Comparison of ENCODE assay signal across 8 cellular contexts in the genomic region with DNA sequence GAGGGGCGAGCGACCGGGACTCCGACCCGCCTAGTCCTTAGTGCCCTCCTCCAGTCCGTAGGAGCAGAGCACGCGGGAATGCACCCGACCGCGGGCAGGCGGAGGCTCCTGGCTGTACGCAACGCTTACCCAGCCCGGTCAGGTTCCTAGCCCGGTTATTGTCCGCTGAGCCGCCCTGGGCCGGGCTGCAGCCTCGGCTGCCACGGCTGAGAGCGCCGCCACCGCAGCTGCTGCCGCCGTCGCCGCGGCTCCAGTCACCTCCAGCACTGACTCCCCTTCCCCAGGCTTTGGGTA. TPM values are rescaled to one million over a fixed set of nuclear protein-coding genes. Genes with fewer than 3 reads are reported as not detected.
DNase-seq lines count a peak whose midpoint lies in the region; ATAC-seq and TF ChIP-seq lines count a peak whose summit lies in the region.

TSS of gene AMER1 (minus strand) at position 268 of the 294 bp plus-strand sequence. CDS start 12,422 bp downstream, outside the sequence.

- dilution Hi-C loops in IMR-90 (cut with HindIII; ENCODE audit: low sequenced_read_pairs, unreplicated experiment) = no loop called here

- no peak for TF ChIP-seq RAD21 in IMR-90 (IDR thresholded peaks at IDR 0.05; ENCODE audit: low read length)
- TF ChIP-seq RAD21 in liver (IDR thresholded peaks at IDR 0.05) = no peak

- TF ChIP-seq POLR2A in IMR-90 (IDR thresholded peaks at IDR 0.05; ENCODE audit: low read depth, low read length) (no peak), body of pancreas (IDR thresholded peaks at IDR 0.05) (no peak), tibial nerve (IDR thresholded peaks at IDR 0.05) (no peak)

- TF ChIP-seq CTCF in IMR-90 (conservative IDR thresholded peaks at IDR 0.05; ENCODE audit: low read depth, low read length) (no peak), body of pancreas (IDR thresholded peaks at IDR 0.05) (no peak), liver (IDR thresholded peaks at IDR 0.05; ENCODE audit: low read depth, low read length, missing input control) (no peak), tibial nerve (IDR thresholded peaks at IDR 0.05) (no peak)

- H3K27me3 ChIP-seq in IMR-90 (ENCODE audit: control insufficient read depth, insufficient read depth, low read length) = no peaks in the 10 kb centered on the region
- no peaks in the 10 kb centered on the region for H3K27me3 ChIP-seq in body of pancreas
- H3K27me3 ChIP-seq in liver (ENCODE audit: control insufficient read depth in 4 of 4, insufficient read depth in 4 of 4, low read length in 3 of 4) = no peaks in the 10 kb centered on the region
- H3K27me3 ChIP-seq in tibial nerve = no peaks in the 10 kb centered on the region

- H3K4me1 ChIP-seq in IMR-90 (ENCODE audit: control insufficient read depth, insufficient read depth, low read length) (peaks cover 8% of the 10 kb centered on the region), body of pancreas (peaks cover 34% of the 10 kb centered on the region), liver (ENCODE audit: control insufficient read depth in 4 of 4, insufficient read depth in 4 of 4, low read length in 3 of 4) (peaks cover 0 to 32% (median 20%) of the 10 kb centered on the region in 4 donors), tibial nerve (peaks cover 0 to 28% (median 0%) of the 10 kb centered on the region in 4 donors)

- ATAC-seq in GM21619 (IDR thresholded peaks at IDR 0.05; ENCODE audit: unreplicated experiment) (peak; percentile 36), IMR-90 (ENCODE audit: low read depth) (peak; percentile 59), body of pancreas (peak; percentile 54)

- peak within 1 kb of the TSS; percentile 75 to 83; a peak in 3 of 4 replicates for H4K8ac ChIP-seq in IMR-90 (ENCODE audit: low read depth in 2 of 2, low read length in 2 of 2)

- POLR2A ChIA-PET in IMR-90 (lab: Charles Lee; ENCODE audit: unreplicated experiment) = no interaction called here

- H2BK5ac ChIP-seq in IMR-90 (ENCODE audit: low read depth, low read length, poor library complexity, severe bottlenecking) = peak within 1 kb of the TSS; percentile 76

- CTCF ChIA-PET in IMR-90 (lab: Yijun Ruan, JAX) = no interaction called here

- H3K14ac ChIP-seq in IMR-90 (replicated peaks; ENCODE audit: low read depth, low read length) = peak within 1 kb of the TSS; percentile 58; the same call in 1 of the 2 replicates

- H2BK120ac ChIP-seq in IMR-90 (ENCODE audit: low read depth, low read length) = no peak within 1 kb of the TSS

- peaks cover 3% of the 10 kb centered on the region; the same call in 1 of the 2 replicates for H4K20me1 ChIP-seq in IMR-90 (ENCODE audit: insufficient read depth, low read length)

- H3K9me1 ChIP-seq in IMR-90 (ENCODE audit: insufficient read depth, low read length) = 0 out of 2 replicates have a peak, but pooled peaks cover 4% of the 10 kb centered on the region

- H3K23ac ChIP-seq in IMR-90 (ENCODE audit: low read depth, low read length) = peak within 1 kb of the TSS; percentile 63

- H4K91ac ChIP-seq in IMR-90 (ENCODE audit: insufficient read depth, low read depth, low read length) = peak within 1 kb of the TSS; percentile 56

- H2AK9ac ChIP-seq in IMR-90 (replicated peaks; ENCODE audit: low read depth, low read length, poor library complexity) = peak within 1 kb of the TSS; percentile 85

- in situ Hi-C loops in IMR-90 (cut with MboI; ENCODE audit: low sequenced_read_pairs) = loop anchor here (10.0 kb wide), 1 partner anchor 451 kb away; a partner anchor contains a TSS

- no TSS peak for BruUV-seq in IMR-90 (replicated peaks; lab: Mats Ljungman, UMichigan)

- H3K9ac ChIP-seq in IMR-90 (ENCODE audit: low read depth, low read length) (peak within 1 kb of the TSS; percentile 57), liver (ENCODE audit: low read depth in 1 of 2, low read length in 2 of 2) (peak within 1 kb of the TSS; percentile 52 to 73)

- H3K4me3 ChIP-seq in GM08714 (ENCODE audit: low read length) = peak within 1 kb of the TSS; percentile 60; the same call in 1 of the 2 replicates
- H3K4me3 ChIP-seq in IMR-90 (ENCODE audit: insufficient read depth, low read depth, low read length) = peak within 1 kb of the TSS; percentile 79
- peak within 1 kb of the TSS; percentile 36 to 37 for H3K4me3 ChIP-seq in body of pancreas
- peak within 1 kb of the TSS; percentile 67 to 82 (median 75) for H3K4me3 ChIP-seq in liver (ENCODE audit: low read depth in 1 of 3, low read length in 3 of 3)
- H3K4me3 ChIP-seq in tibial nerve = peak within 1 kb of the TSS; percentile 54 to 82 (median 74)

- H3K79me1 ChIP-seq in IMR-90 (ENCODE audit: low read depth in 1 of 2, low read length in 2 of 2) = peaks cover 4 to 12% of the 10 kb centered on the region in 2 experiments; a peak in 3 of 4 replicates

- H2BK20ac ChIP-seq in IMR-90 (ENCODE audit: low read depth, low read length) = no peak within 1 kb of the TSS

- peak within 1 kb of the TSS; percentile 8; the same call in 1 of the 2 replicates for H3K56ac ChIP-seq in IMR-90 (ENCODE audit: extremely low read depth, insufficient read depth, low read length)

- intact Hi-C loops in IMR-90 (cut with micrococcal nuclease) = no loop called here
- intact Hi-C loops in body of pancreas (cut with DNase I) = no loop called here

- TF ChIP-seq EP300 in tibial nerve (IDR thresholded peaks at IDR 0.05) = no peak

- no peaks in the 10 kb centered on the region for H3K9me3 ChIP-seq in IMR-90 (ENCODE audit: control insufficient read depth, insufficient read depth, low read length)
- H3K9me3 ChIP-seq in body of pancreas = no peaks in the 10 kb centered on the region
- no peaks in the 10 kb centered on the region for H3K9me3 ChIP-seq in liver (ENCODE audit: control insufficient read depth in 4 of 4, low read length in 3 of 4)
- H3K9me3 ChIP-seq in tibial nerve = no peaks in the 10 kb centered on the region

- no peak within 1 kb of the TSS for H2AK5ac ChIP-seq in IMR-90 (ENCODE audit: low read depth, low read length)

- peak within 1 kb of the TSS; percentile 12 for H4K5ac ChIP-seq in IMR-90 (ENCODE audit: low read depth, low read length)

- H2AFZ ChIP-seq in IMR-90 (replicated peaks; ENCODE audit: low read length, poor library complexity) = peak within 1 kb of the TSS; percentile 94

- H3K27ac ChIP-seq in IMR-90 (ENCODE audit: insufficient read depth, low read length) = peak within 1 kb of the TSS; percentile 77
- H3K27ac ChIP-seq in body of pancreas = peak within 1 kb of the TSS; percentile 88 to 95 (median 92)
- H3K27ac ChIP-seq in liver (ENCODE audit: low read depth in 1 of 2, low read length in 2 of 2) = peak within 1 kb of the TSS; percentile 91 to 96
- H3K27ac ChIP-seq in tibial nerve = peak within 1 kb of the TSS; percentile 79 to 95 (median 90)

- H3K36me3 ChIP-seq in IMR-90 (ENCODE audit: control insufficient read depth, insufficient read depth, low read length) (no peaks in the 10 kb centered on the region), body of pancreas (replicated peaks in 1 of 2; ENCODE audit: insufficient read depth in 1 of 2, low read depth in 2 of 2) (no peaks in the 10 kb centered on the region), liver (ENCODE audit: control insufficient read depth in 4 of 4, insufficient read depth in 3 of 4, low read depth in 1 of 4, low read length in 3 of 4) (no peaks in the 10 kb centered on the region), tibial nerve (no peaks in the 10 kb centered on the region)

- H2BK15ac ChIP-seq in IMR-90 (ENCODE audit: low read depth, low read length) = no peak within 1 kb of the TSS

- H3K18ac ChIP-seq in IMR-90 (ENCODE audit: low read depth, low read length) = peak within 1 kb of the TSS; percentile 36; the same call in 1 of the 2 replicates

- H3K4ac ChIP-seq in IMR-90 (ENCODE audit: low read depth, low read length) = peak within 1 kb of the TSS; percentile 80; the same call in 1 of the 2 replicates

- peak within 1 kb of the TSS; percentile 70 for H3K4me2 ChIP-seq in IMR-90 (ENCODE audit: low read depth, low read length)

- WGBS in IMR-90 (ENCODE audit: extremely low coverage in 2 of 2, insufficient read length in 1 of 2), 2 experiments = 27% methylated on average over 8 of the region's 29 CpGs; no CpG with 5 or more reads in 1 of the 2 experiments
- WGBS in body of pancreas, 2 donors = 0% methylated on average over 10 of the region's 29 CpGs; no CpG with 5 or more reads in 1 of the 2 donors
- WGBS in liver = 4% methylated on average over 29 of the region's 29 CpGs
- WGBS in tibial nerve, 2 donors = 0 to 30% methylated on average over 6 to 21 of the region's 29 CpGs

- DNase-seq in IMR-90 (no peak), body of pancreas (no peak), tibial nerve (ENCODE audit: low spot score in 2 of 2) (peak in 1 of 2 donors; percentile 4), AG20443 (ENCODE audit: low spot score) (no peak), T-helper 9 cell (no peak)

TF ChIP-seq in IMR-90, 13 proteins besides CTCF, POLR2A, EP300 and RAD21 (continues in another document):
- no peak for TF ChIP-seq MAZ (IDR thresholded peaks at IDR 0.05; ENCODE audit: borderline replicate concordance, low read depth, low read length)
- TF ChIP-seq MXI1 (IDR thresholded peaks at IDR 0.05; ENCODE audit: borderline replicate concordance, low read depth, low read length) = no peak
- no peak for TF ChIP-seq RFX5 (IDR thresholded peaks at IDR 0.05; ENCODE audit: low read depth, low read length)

TF ChIP-seq in liver, 16 proteins besides CTCF, POLR2A, EP300 and RAD21 (continues in another document):
- TF ChIP-seq GABPA (IDR thresholded peaks at IDR 0.05 in 1 of 2, conservative IDR thresholded peaks at IDR 0.05 in 1 of 2) (no peak), YY1 (IDR thresholded peaks at IDR 0.05) (no peak), ATF3 (IDR thresholded peaks at IDR 0.05) (no peak)

RNA-seq across cellular contexts. Expression of gene AMER1, which starts in this region (rescaled TPM):
- total RNA-seq in IMR-90 (2012; rRNA removed) (1.7 and 2.2 TPM in 2 replicates), body of pancreas (1 to 10 TPM; 6.7 to 7.6 TPM), liver (1 to 10 TPM; 2.7 to 5.2 TPM), tibial nerve (10 to 100 TPM in 1 of 4 donors, 1 to 10 TPM in 3; 4.5 to 10.9 (median 6.5) TPM)
- polyA plus RNA-seq in IMR-90 (2012; rRNA removed) (1.2 and 1.3 TPM in 2 replicates), liver (1 to 10 TPM in 1 of 2 donors, under 1 TPM in 1; 0.40 to 1.3 TPM)
- 0.57 TPM in 2 replicates for polyA plus RNA-seq in IMR-90 (2012; cell fraction: cytosol; rRNA removed)
- 0.99 and 1.6 TPM in 2 replicates for polyA plus RNA-seq in IMR-90 (2012; cell fraction: nucleus; rRNA removed; ENCODE audit: low replicate concordance)
